ENCODE assay signal across 8 cellular contexts in the genomic region with DNA sequence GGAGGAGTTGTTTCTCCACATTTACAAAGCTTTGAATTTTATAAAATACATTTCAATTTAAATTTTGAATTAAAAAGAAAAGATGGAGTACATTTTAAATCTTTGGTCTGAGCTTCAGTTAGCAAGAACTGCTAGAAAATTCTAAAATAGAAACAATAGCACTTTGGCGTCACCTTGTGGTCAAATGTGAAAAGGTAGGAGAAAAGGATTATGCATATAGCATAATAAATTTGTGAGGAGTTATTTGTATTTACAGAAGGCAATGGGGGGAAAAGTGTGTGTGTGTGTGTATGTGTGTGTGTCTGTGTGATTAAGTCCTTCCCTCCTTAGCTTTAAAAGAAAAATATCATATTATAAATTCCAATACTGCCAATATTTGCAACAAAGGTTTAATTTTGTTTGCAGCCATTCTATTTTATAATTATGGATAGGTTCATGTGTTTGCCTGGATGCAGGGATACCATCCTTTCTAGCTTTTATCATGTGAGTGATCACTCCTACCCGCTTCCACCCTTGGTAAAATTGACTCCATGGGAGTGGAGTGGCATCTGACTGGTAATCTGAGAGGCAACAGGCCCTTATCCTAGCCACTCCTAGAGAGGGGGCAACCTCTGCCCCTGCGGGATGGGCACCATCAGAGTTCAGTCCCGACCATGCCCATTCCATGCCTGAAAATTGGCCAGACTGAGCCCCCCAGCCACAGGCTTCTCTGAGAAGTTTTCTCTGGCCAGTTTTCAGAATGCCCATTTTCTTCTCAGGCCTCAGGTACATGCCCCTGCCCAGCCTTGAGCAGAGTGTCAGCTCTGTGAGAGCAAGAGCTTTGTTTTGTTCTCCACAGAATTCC. TPM values are rescaled to one million over a fixed set of nuclear protein-coding genes. Genes with fewer than 3 reads are reported as not detected.
DNase-seq lines count a peak whose midpoint lies in the region; ATAC-seq lines count a peak whose summit lies in the region.

No MANE protein-coding gene starts in this region.

- ATAC-seq in GM21447 (IDR thresholded peaks at IDR 0.05; ENCODE audit: unreplicated experiment), result peak; percentile 54
- ATAC-seq in HG03571 (IDR thresholded peaks at IDR 0.05; ENCODE audit: unreplicated experiment), result no peak

- no CpG with 5 or more reads among the region's 4 CpGs for WGBS in neuronal stem cell (ENCODE audit: extremely low coverage in 2 of 2, insufficient read length in 2 of 2, insufficient replicate concordance in 1 of 2), 2 donors

- no peak overlapping the region for H3K23ac ChIP-seq in neuronal stem cell (ENCODE audit: low read depth, low read length, poor library complexity)

- H3K14ac ChIP-seq in neuronal stem cell (ENCODE audit: low read length), result no peak overlapping the region

- H3K4ac ChIP-seq in neuronal stem cell (ENCODE audit: low read length), result no peak overlapping the region

- peaks cover 0 to 5% of the 10 kb centered on the region in 2 donors for H3K4me1 ChIP-seq in neuronal stem cell (ENCODE audit: control insufficient read depth in 2 of 2, insufficient read depth in 1 of 2, low read depth in 1 of 2, low read length in 2 of 2)

- H2BK12ac ChIP-seq in neuronal stem cell (ENCODE audit: low read length), result no peak overlapping the region

- no peak overlapping the region for H2AFZ ChIP-seq in neuronal stem cell (ENCODE audit: low read length)

- H3K9me3 ChIP-seq in neuronal stem cell (replicated peaks in 1 of 2; ENCODE audit: control insufficient read depth in 2 of 2, insufficient read depth in 1 of 2, low read depth in 1 of 2, low read length in 2 of 2), result peaks cover 5 to 17% of the 10 kb centered on the region in 2 donors
- no peaks in the 10 kb centered on the region for H3K9me3 ChIP-seq in MG63

- H3K79me1 ChIP-seq in neuronal stem cell (ENCODE audit: low read depth, low read length), result no peaks in the 10 kb centered on the region

- no peak overlapping the region for H4K8ac ChIP-seq in neuronal stem cell (ENCODE audit: low read depth, low read length)

- H3K27ac ChIP-seq in neuronal stem cell (replicated peaks; ENCODE audit: low read length), result no peak overlapping the region

- H3K18ac ChIP-seq in neuronal stem cell (ENCODE audit: low read length), result no peak overlapping the region

- H3K9ac ChIP-seq in neuronal stem cell (ENCODE audit: low read depth, low read length, poor library complexity), result no peak overlapping the region

- no peaks in the 10 kb centered on the region for H3K27me3 ChIP-seq in neuronal stem cell (ENCODE audit: control insufficient read depth in 3 of 3, insufficient read depth in 3 of 3, low read depth in 1 of 3, low read length in 3 of 3)
- H3K27me3 ChIP-seq in MG63, result no peaks in the 10 kb centered on the region

- peak overlapping the region; percentile 15 for H2AK5ac ChIP-seq in neuronal stem cell (ENCODE audit: low read depth, low read length)

- H3K4me3 ChIP-seq in neuronal stem cell (ENCODE audit: low read length in 2 of 2) (no peak overlapping the region), MG63 (no peak overlapping the region)

- H2BK120ac ChIP-seq in neuronal stem cell (ENCODE audit: low read depth, low read length), result no peak overlapping the region

- peak; percentile 47 for DNase-seq in Daoy (ENCODE audit: low read depth)
- DNase-seq in NCI-H1105 treated with DMSO at 0.1 percent for 48 hours (lab: John Stamatoyannopoulos, UW), result peak; percentile 58
- DNase-seq in T-helper 9 cell, result peak; percentile 20
- peak; percentile 87 for DNase-seq in fibroblast of peridontal ligament (ENCODE audit: extremely low read depth)
- peak; percentile 56 for DNase-seq in neuronal stem cell (ENCODE audit: low spot score)
- no peak for DNase-seq in MG63

- H2BK15ac ChIP-seq in neuronal stem cell (ENCODE audit: low read length), result peak overlapping the region; percentile 30

- peaks cover 7 to 16% of the 10 kb centered on the region in 2 donors for H3K36me3 ChIP-seq in neuronal stem cell (replicated peaks in 1 of 2; ENCODE audit: control insufficient read depth in 2 of 2, insufficient read depth in 2 of 2, low read length in 2 of 2)
- peaks cover 2% of the 10 kb centered on the region for H3K36me3 ChIP-seq in MG63

- H3K4me2 ChIP-seq in neuronal stem cell (ENCODE audit: insufficient read depth, low read length, poor library complexity, severe bottlenecking), result no peak overlapping the region

- H2BK5ac ChIP-seq in neuronal stem cell (ENCODE audit: low read length), result no peak overlapping the region

- no peak overlapping the region for H4K91ac ChIP-seq in neuronal stem cell (ENCODE audit: low read depth, low read length, poor library complexity)

RNA-seq across cellular contexts. Expression of a gene that starts 13.6 kb away (rescaled TPM):
- total RNA-seq in Daoy (2014; rRNA removed; shearing (Covaris generic)), result 54.8 and 59.3 TPM in 2 replicates
- polyA plus RNA-seq in neuronal stem cell (2013, experiment 1 of 2), result 70.4 TPM
- 71.8 TPM for polyA plus RNA-seq in neuronal stem cell (2013, experiment 2 of 2)
- total RNA-seq in MG63 (2014; rRNA removed; shearing (Covaris generic); ENCODE audit: low replicate concordance), result 3.9 and 7.7 TPM in 2 replicates

RNA-seq across cellular contexts. Expression of a gene that starts 20.4 kb away (rescaled TPM):
- 44.2 and 45.3 TPM in 2 replicates for total RNA-seq in Daoy (2014; rRNA removed; shearing (Covaris generic))
- polyA plus RNA-seq in neuronal stem cell (2013, experiment 1 of 2), result 25.5 TPM
- 27.7 TPM for polyA plus RNA-seq in neuronal stem cell (2013, experiment 2 of 2)
- total RNA-seq in MG63 (2014; rRNA removed; shearing (Covaris generic); ENCODE audit: low replicate concordance), result 18.0 and 33.0 TPM in 2 replicates
